In genomic region chr5:39570418-39571027, GRCh38 we compare ENCODE assay signal across 8 cellular contexts.
DNase-seq lines count a peak whose midpoint lies in the region; ATAC-seq and TF ChIP-seq lines count a peak whose summit lies in the region.

No MANE protein-coding gene starts in this region.

- no peak for ATAC-seq in activated CD8-positive, alpha-beta T cell treated with anti-CD3 and anti-CD28 coated beads for 36 hours
- no peak for ATAC-seq in activated CD8-positive, alpha-beta T cell treated with anti-CD3 and anti-CD28 coated beads, Interleukin-2, amount 10 ng/mL, durations not matched to agents 7 days and 5 days
- ATAC-seq in memory B cell (ENCODE audit: low read depth) (peak; percentile 35), GM18511 (IDR thresholded peaks at IDR 0.05; ENCODE audit: unreplicated experiment) (no peak), esophagus mucosa (no peak)

- CTCF ChIA-PET in activated CD8-positive, alpha-beta T cell treated with anti-CD3 and anti-CD28 coated beads for 36 hours (lab: Charles Lee) = interaction anchor here (0.9 to 3.4 kb wide), 12 partner anchors 9 to 1129 kb away, joined by 3 to 24 read pairs (median 4); no protein-coding TSS in a partner anchor
- CTCF ChIA-PET in activated CD8-positive, alpha-beta T cell treated with anti-CD3 and anti-CD28 coated beads, Interleukin-2, amount 10 ng/mL, durations not matched to agents 7 days and 5 days (lab: Charles Lee) = interaction anchor here (0.8 to 1.3 kb wide), 8 partner anchors 13 to 354 kb away, joined by 3 to 5 read pairs (median 4); no protein-coding TSS in a partner anchor

- intact Hi-C loops in activated CD8-positive, alpha-beta T cell treated with anti-CD3 and anti-CD28 coated beads for 36 hours (cut with micrococcal nuclease) = no loop called here

- H3K27me3 Mint-ChIP-seq in activated CD8-positive, alpha-beta T cell treated with anti-CD3 and anti-CD28 coated beads for 36 hours = peaks cover 5% of the 10 kb centered on the region
- peaks cover 7% of the 10 kb centered on the region for H3K27me3 Mint-ChIP-seq in activated CD8-positive, alpha-beta T cell treated with anti-CD3 and anti-CD28 coated beads, Interleukin-2, amount 10 ng/mL, durations not matched to agents 7 days and 5 days (ENCODE audit: low read depth)
- H3K27me3 Mint-ChIP-seq in memory B cell = peaks cover 1% of the 10 kb centered on the region

- no peak overlapping the region for H3K4me3 Mint-ChIP-seq in activated CD8-positive, alpha-beta T cell treated with anti-CD3 and anti-CD28 coated beads for 36 hours
- no peak overlapping the region for H3K4me3 Mint-ChIP-seq in activated CD8-positive, alpha-beta T cell treated with anti-CD3 and anti-CD28 coated beads, Interleukin-2, amount 10 ng/mL, durations not matched to agents 7 days and 5 days
- H3K4me3 Mint-ChIP-seq in memory B cell = no peak overlapping the region

- no peaks in the 10 kb centered on the region for H3K27me3 ChIP-seq in brain microvascular endothelial cell (replicated peaks)

- H3K4me3 ChIP-seq in brain microvascular endothelial cell (ENCODE audit: low read depth, low read length) = no peak overlapping the region

- peak; percentile 57 for TF ChIP-seq CTCF in activated CD8-positive, alpha-beta T cell treated with anti-CD3 and anti-CD28 coated beads for 36 hours (IDR thresholded peaks at IDR 0.05)
- peak; percentile 42 for TF ChIP-seq CTCF in brain microvascular endothelial cell (IDR thresholded peaks at IDR 0.05; ENCODE audit: low read depth, low read length, missing control alignments)

- H3K27ac ChIP-seq in brain microvascular endothelial cell = no peak overlapping the region

- peaks cover 2% of the 10 kb centered on the region for H3K4me1 Mint-ChIP-seq in activated CD8-positive, alpha-beta T cell treated with anti-CD3 and anti-CD28 coated beads for 36 hours (ENCODE audit: low read depth)
- peaks cover 1% of the 10 kb centered on the region for H3K4me1 Mint-ChIP-seq in activated CD8-positive, alpha-beta T cell treated with anti-CD3 and anti-CD28 coated beads, Interleukin-2, amount 10 ng/mL, durations not matched to agents 7 days and 5 days (ENCODE audit: low read depth)
- no peaks in the 10 kb centered on the region for H3K4me1 Mint-ChIP-seq in memory B cell

- no peaks in the 10 kb centered on the region for H3K36me3 Mint-ChIP-seq in activated CD8-positive, alpha-beta T cell treated with anti-CD3 and anti-CD28 coated beads for 36 hours (ENCODE audit: low read depth)
- no peaks in the 10 kb centered on the region for H3K36me3 Mint-ChIP-seq in activated CD8-positive, alpha-beta T cell treated with anti-CD3 and anti-CD28 coated beads, Interleukin-2, amount 10 ng/mL, durations not matched to agents 7 days and 5 days (ENCODE audit: low read depth)
- H3K36me3 Mint-ChIP-seq in memory B cell = no peaks in the 10 kb centered on the region

- no peaks in the 10 kb centered on the region for H3K36me3 ChIP-seq in brain microvascular endothelial cell (replicated peaks)

- no peak for DNase-seq in activated CD8-positive, alpha-beta T cell treated with anti-CD3 and anti-CD28 coated beads for 36 hours
- DNase-seq in activated CD8-positive, alpha-beta T cell treated with anti-CD3 and anti-CD28 coated beads, Interleukin-2, amount 10 ng/mL, durations not matched to agents 7 days and 5 days = no peak
- DNase-seq in M059J (ENCODE audit: low read depth) (peak; percentile 56), brain microvascular endothelial cell (peak; percentile 14), memory B cell (ENCODE audit: low spot score in 2 of 2) (no peak)
- DNase-seq in stimulated activated CD4-positive, alpha-beta T cell treated with anti-CD3 and anti-CD28 coated beads, Interleukin-4, amount 100 ng/mL, for 24 hours = no peak

- POLR2A ChIA-PET in activated CD8-positive, alpha-beta T cell treated with anti-CD3 and anti-CD28 coated beads for 36 hours (lab: Charles Lee) = interaction anchor here (0.6 kb wide), 1 partner anchor 314 kb away, joined by 3 read pairs; no protein-coding TSS in a partner anchor
- POLR2A ChIA-PET in activated CD8-positive, alpha-beta T cell treated with anti-CD3 and anti-CD28 coated beads, Interleukin-2, amount 10 ng/mL, durations not matched to agents 7 days and 5 days (lab: Charles Lee) = no interaction called here

- no peaks in the 10 kb centered on the region for H3K9me3 Mint-ChIP-seq in activated CD8-positive, alpha-beta T cell treated with anti-CD3 and anti-CD28 coated beads for 36 hours
- no peaks in the 10 kb centered on the region for H3K9me3 Mint-ChIP-seq in activated CD8-positive, alpha-beta T cell treated with anti-CD3 and anti-CD28 coated beads, Interleukin-2, amount 10 ng/mL, durations not matched to agents 7 days and 5 days (ENCODE audit: insufficient read depth)
- H3K9me3 Mint-ChIP-seq in memory B cell = no peaks in the 10 kb centered on the region

- in situ Hi-C loops in brain microvascular endothelial cell (cut with HindIII; ENCODE audit: low pct_ligation_motif_present, low sequenced_read_pairs) = no loop called here

- H3K27ac Mint-ChIP-seq in activated CD8-positive, alpha-beta T cell treated with anti-CD3 and anti-CD28 coated beads for 36 hours = no peak overlapping the region
- H3K27ac Mint-ChIP-seq in activated CD8-positive, alpha-beta T cell treated with anti-CD3 and anti-CD28 coated beads, Interleukin-2, amount 10 ng/mL, durations not matched to agents 7 days and 5 days = no peak overlapping the region
- H3K27ac Mint-ChIP-seq in memory B cell = no peak overlapping the region

Comparison
In these comparisons a context has a peak if more than half of its experiments do, and no peak if none do; other contexts are left out.
1. DNase-seq: peak in M059J (single experiment) and brain microvascular endothelial cell (single experiment); none in activated CD8-positive, alpha-beta T cell treated with anti-CD3 and anti-CD28 coated beads for 36 hours (single experiment), activated CD8-positive, alpha-beta T cell treated with anti-CD3 and anti-CD28 coated beads, Interleukin-2, amount 10 ng/mL, durations not matched to agents 7 days and 5 days (single experiment), memory B cell (0 of 2) and stimulated activated CD4-positive, alpha-beta T cell treated with anti-CD3 and anti-CD28 coated beads, Interleukin-4, amount 100 ng/mL, for 24 hours (single experiment).